In the genomic region with DNA sequence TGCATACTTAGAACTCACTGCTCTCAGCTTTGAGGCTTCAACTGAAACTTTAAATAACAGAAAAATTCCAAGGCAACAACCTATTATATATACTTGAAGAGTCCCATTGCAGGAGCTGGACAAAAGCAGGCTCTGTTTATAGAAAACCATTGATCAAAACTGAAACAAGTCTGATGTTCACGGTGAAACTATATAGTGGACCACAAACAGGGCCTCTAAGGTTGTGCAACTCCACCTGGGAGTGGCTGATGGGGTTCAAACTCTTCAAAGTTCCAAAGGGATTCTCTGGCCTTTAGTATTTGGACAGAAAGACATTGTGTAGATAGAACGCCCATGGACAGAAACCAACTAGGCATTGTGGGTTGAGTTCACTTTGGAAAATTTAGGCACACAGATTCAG, we compare ENCODE assay signal across 16 cellular contexts.
"Had no signal": no experiment of that assay in that cellular context is flagged by ENCODE, and none has a peak within 500 bp of the region (broad histone marks: within the 10 kb centered on the region; RNA-seq: fewer than 3 reads in every experiment).

No MANE protein-coding gene starts in this region.

- H3K4me1 Mint-ChIP-seq: natural killer cell; stimulated activated memory B cell treated with anti-CD40 and anti-IgM and Interleukin-4, amounts not matched to agents 10 μg/mL and 1 μg/mL and 100 μg/mL, for 72 hours had no signal

- H3K9me3 Mint-ChIP-seq: activated T-cell treated with anti-CD3 and anti-CD28 coated beads, Interleukin-2, amount 50 U/mL, for 4 hours; stimulated activated memory B cell treated with anti-CD40 and anti-IgM and Interleukin-4, amounts not matched to agents 10 μg/mL and 1 μg/mL and 100 μg/mL, for 72 hours had no signal

- H3K4me1 ChIP-seq: body of pancreas, heart left ventricle, tibial nerve had no signal

- H3K4me3 ChIP-seq: body of pancreas, heart left ventricle, smooth muscle cell, tibial nerve, vagina had no signal

- H3K27me3 Mint-ChIP-seq: stimulated activated memory B cell treated with anti-CD40 and anti-IgM and Interleukin-4, amounts not matched to agents 10 μg/mL and 1 μg/mL and 100 μg/mL, for 72 hours had no signal

- H3K27ac Mint-ChIP-seq: activated naive CD4-positive, alpha-beta T cell treated with anti-CD3 and anti-CD28 coated beads, Interleukin-2, amount 50 U/mL, for 72 hours; natural killer cell; stimulated activated memory B cell treated with anti-CD40 and anti-IgM and Interleukin-4, amounts not matched to agents 10 μg/mL and 1 μg/mL and 100 μg/mL, for 72 hours had no signal

- ATAC-seq: activated naive CD4-positive, alpha-beta T cell treated with anti-CD3 and anti-CD28 coated beads, Interleukin-2, amount 50 U/mL, for 72 hours; activated T-cell treated with anti-CD3 and anti-CD28 coated beads, Interleukin-2, amount 50 U/mL, for 4 hours; body of pancreas; heart left ventricle; left colon; natural killer cell; right cardiac atrium; stimulated activated memory B cell treated with anti-CD40 and anti-IgM and Interleukin-4, amounts not matched to agents 10 μg/mL and 1 μg/mL and 100 μg/mL, for 72 hours had no signal

- H3K27ac ChIP-seq: body of pancreas, heart left ventricle, tibial nerve, vagina had no signal

- H3K4me3 Mint-ChIP-seq: activated T-cell treated with anti-CD3 and anti-CD28 coated beads, Interleukin-2, amount 50 U/mL, for 4 hours; natural killer cell; stimulated activated memory B cell treated with anti-CD40 and anti-IgM and Interleukin-4, amounts not matched to agents 10 μg/mL and 1 μg/mL and 100 μg/mL, for 72 hours had no signal

- H3K27me3 ChIP-seq: body of pancreas, heart left ventricle, tibial nerve, vagina had no signal

- DNase-seq: activated CD4-positive, alpha-beta T cell treated with anti-CD3 and anti-CD28 coated beads, Interleukin-2, amount 50 U/mL, for 4 hours; activated CD4-positive, CD25-positive, alpha-beta regulatory T cell; activated effector memory CD4-positive, alpha-beta T cell treated with anti-CD3 and anti-CD28 coated beads, Interleukin-2, amount 50 U/mL, for 16 hours; activated T-cell treated with anti-CD3 and anti-CD28 coated beads, Interleukin-2, amount 50 U/mL, for 4 hours; amniotic stem cell; body of pancreas; effector memory CD4-positive, alpha-beta T cell; heart left ventricle; left colon; natural killer cell; right cardiac atrium had no signal

- H3K9me3 ChIP-seq: body of pancreas, heart left ventricle, tibial nerve, vagina had no signal

- H3K36me3 Mint-ChIP-seq: activated naive CD4-positive, alpha-beta T cell treated with anti-CD3 and anti-CD28 coated beads, Interleukin-2, amount 50 U/mL, for 72 hours; natural killer cell; stimulated activated memory B cell treated with anti-CD40 and anti-IgM and Interleukin-4, amounts not matched to agents 10 μg/mL and 1 μg/mL and 100 μg/mL, for 72 hours had no signal

- H3K36me3 ChIP-seq: heart left ventricle, tibial nerve, vagina had no signal
